In genomic region chr20:55058938-55059337, GRCh38 we compare ENCODE assay signal across 7 cellular contexts.
"Had no signal": no experiment of that assay in that cellular context is flagged by ENCODE, and none has a peak within 500 bp of the region (broad histone marks: within the 10 kb centered on the region; RNA-seq: fewer than 3 reads in every experiment).

No MANE protein-coding gene starts in this region.

- H3K4me3 ChIP-seq: GM23338 had no signal

- ATAC-seq: GM23338, HepG2 had no signal

- FAIRE-seq: H1, H54, HepG2 had no signal

- H2AFZ ChIP-seq: GM23338 had no signal

- H3K4me2 ChIP-seq: GM23338 had no signal

- DNase-seq: H9, HCEC 1CT, KG1 had no signal
